23 cellular contexts compared by ENCODE assay signal in genomic region chr16:20326336-20326735, GRCh38. TPM values are rescaled to one million over a fixed set of nuclear protein-coding genes. Genes with fewer than 3 reads are reported as not detected.
DNase-seq lines count a peak whose midpoint lies in the region; ATAC-seq, FAIRE-seq and TF ChIP-seq lines count a peak whose summit lies in the region.
"Had no signal": no experiment of that assay in that cellular context is flagged by ENCODE, and none has a peak within 500 bp of the region (broad histone marks: within the 10 kb centered on the region; RNA-seq: fewer than 3 reads in every experiment).

No MANE protein-coding gene starts in this region.

- FAIRE-seq in pancreas (lab: Jason Lieb, UNC): no peak
- FAIRE-seq: A204.1 had no signal

- no peaks in the 10 kb centered on the region for H3K79me1 ChIP-seq in mesendoderm (ENCODE audit: low read length)

- H3K27ac ChIP-seq in duodenal mucosa (ENCODE audit: low read depth, low read length): no peak overlapping the region
- H3K27ac ChIP-seq in mesendoderm (ENCODE audit: low read depth, low read length): no peak overlapping the region
- peak overlapping the region; percentile 80 to 97 (median 87) for H3K27ac ChIP-seq in pancreas

- H3K4me3 ChIP-seq in duodenal mucosa (ENCODE audit: low read depth in 1 of 2, low read length in 2 of 2): peak overlapping the region; percentile 29
- no peak overlapping the region for H3K4me3 ChIP-seq in mesendoderm (ENCODE audit: low read length)
- peak overlapping the region; percentile 33 to 58 (median 43) for H3K4me3 ChIP-seq in pancreas

- H2BK15ac ChIP-seq in mesendoderm (replicated peaks; ENCODE audit: low read depth): no peak overlapping the region

- H3K27me3 ChIP-seq in duodenal mucosa (ENCODE audit: control insufficient read depth in 1 of 2, insufficient read depth in 2 of 2, low read length in 2 of 2): no peaks in the 10 kb centered on the region
- H3K27me3 ChIP-seq in mesendoderm (ENCODE audit: insufficient read depth, low read length, poor library complexity): no peaks in the 10 kb centered on the region
- H3K27me3 ChIP-seq in pancreas: no peaks in the 10 kb centered on the region
- H3K27me3 ChIP-seq: BE2C had no signal

- no peak overlapping the region for H3K9ac ChIP-seq in duodenal mucosa (ENCODE audit: low read depth in 1 of 2, low read length in 2 of 2)
- H3K9ac ChIP-seq in mesendoderm (ENCODE audit: low read length): no peak overlapping the region

- no peak overlapping the region for H3K4ac ChIP-seq in mesendoderm (ENCODE audit: low read depth, low read length)

- no peak overlapping the region for H2BK120ac ChIP-seq in mesendoderm (ENCODE audit: low read depth, low read length)

- no peak overlapping the region for H2AK5ac ChIP-seq in mesendoderm (ENCODE audit: low read length)

- DNase-seq in mesendoderm: peak; percentile 84
- peak in 1 of 6 donors; percentile 43 for DNase-seq in pancreas
- no peak for DNase-seq in DMS53 (lab: John Stamatoyannopoulos, UW)
- no peak for DNase-seq in NCI-H1417 (lab: John Stamatoyannopoulos, UW)
- DNase-seq: ACHN; BE2C; C1 segment of cervical spinal cord; CD4-positive, CD25-positive, alpha-beta regulatory T cell; CD8-positive, alpha-beta memory T cell; COR-L47; DMS 273 treated with DMSO at 0.1 percent for 48 hours; DMS79; GDM1; GOT3; H7; HFFc6 had no signal

- no peak overlapping the region for H3K23ac ChIP-seq in mesendoderm (ENCODE audit: low read length)

- H4K8ac ChIP-seq in mesendoderm (ENCODE audit: low read depth, low read length): no peak overlapping the region

- no peaks in the 10 kb centered on the region for H3K36me3 ChIP-seq in duodenal mucosa (ENCODE audit: control insufficient read depth in 1 of 2, insufficient read depth in 2 of 2, low read length in 2 of 2)
- no peaks in the 10 kb centered on the region for H3K36me3 ChIP-seq in mesendoderm (ENCODE audit: control insufficient read depth, insufficient read depth, low read length)
- H3K36me3 ChIP-seq in pancreas: peaks cover 0 to 59% (median 31%) of the 10 kb centered on the region in 3 donors
- H3K36me3 ChIP-seq: BE2C had no signal

- no peak overlapping the region for H3K56ac ChIP-seq in mesendoderm (ENCODE audit: low read length)

- H2BK5ac ChIP-seq in mesendoderm (ENCODE audit: low read length): no peak overlapping the region

- ATAC-seq in pancreas (no peak), HG03045 (IDR thresholded peaks at IDR 0.05; ENCODE audit: unreplicated experiment) (no peak), HG02840 (IDR thresholded peaks at IDR 0.05; ENCODE audit: low FRiP score, unreplicated experiment) (no peak)
- ATAC-seq: HCT116 had no signal

- WGBS in mesendoderm (ENCODE audit: extremely low coverage, insufficient coverage, low lambda C conversion rate): no CpG with 5 or more reads among the region's 3 CpGs
- 22 to 25% methylated on average over 3 of the region's 3 CpGs for WGBS in pancreas, 2 donors

- H3K4me1 ChIP-seq in duodenal mucosa (ENCODE audit: control insufficient read depth in 1 of 2, insufficient read depth in 2 of 2, low read length in 2 of 2) (peaks cover 11 to 13% of the 10 kb centered on the region in 2 donors), mesendoderm (ENCODE audit: control insufficient read depth, low read depth, low read length) (no peaks in the 10 kb centered on the region), pancreas (peaks cover 13 to 33% (median 30%) of the 10 kb centered on the region in 3 donors)
- H3K4me1 ChIP-seq: BE2C had no signal

- no peaks in the 10 kb centered on the region for H3K79me2 ChIP-seq in mesendoderm (ENCODE audit: control insufficient read depth, insufficient read depth, low read length)

- no peak overlapping the region for H3K4me2 ChIP-seq in mesendoderm (ENCODE audit: low read length)

- H4K5ac ChIP-seq in mesendoderm (ENCODE audit: low read length): no peak overlapping the region

- intact Hi-C loops in pancreas (cut with DNase I): no loop called here

- TF ChIP-seq CTCF in pancreas (IDR thresholded peaks at IDR 0.05): no peak

- no peak overlapping the region for H3K18ac ChIP-seq in mesendoderm (ENCODE audit: low read length)

- H3K9me3 ChIP-seq in duodenal mucosa (ENCODE audit: control insufficient read depth in 1 of 2, low read length in 2 of 2): no peaks in the 10 kb centered on the region
- H3K9me3 ChIP-seq in pancreas: no peaks in the 10 kb centered on the region
- H3K9me3 ChIP-seq: BE2C had no signal

RNA-seq across cellular contexts. Expression of gene GP2, which starts 1.0 kb away (rescaled TPM):
- polyA plus RNA-seq in mesendoderm (2013, experiment 1 of 2): not detected
- not detected for polyA plus RNA-seq in mesendoderm (2013, experiment 2 of 2)
- total RNA-seq in pancreas: over 10,000 TPM; 14,691 to 38,505 (median 27,302) TPM
- over 10,000 TPM in 1 of 2 donors, 1,000 to 10,000 TPM in 1; 7,130 to 10,292 TPM for polyA plus RNA-seq in pancreas
- total RNA-seq: CD4-positive, CD25-positive, alpha-beta regulatory T cell; CD8-positive, alpha-beta memory T cell; Daoy; H7; HFFc6; HT-29 had no signal
- polyA plus RNA-seq: CD4-positive, CD25-positive, alpha-beta regulatory T cell; CD8-positive, alpha-beta memory T cell had no signal

RNA-seq across cellular contexts. Expression of gene UMOD, which starts 26.2 kb away (rescaled TPM):
- not detected for polyA plus RNA-seq in mesendoderm (2013, experiment 1 of 2)
- not detected for polyA plus RNA-seq in mesendoderm (2013, experiment 2 of 2)
- total RNA-seq in pancreas: 1 to 10 TPM; 1.3 to 9.6 (median 3.4) TPM
- 1 to 10 TPM; 2.3 to 5.5 TPM for polyA plus RNA-seq in pancreas
- total RNA-seq: CD4-positive, CD25-positive, alpha-beta regulatory T cell; CD8-positive, alpha-beta memory T cell; Daoy; H7; HFFc6; HT-29 had no signal
- polyA plus RNA-seq: CD4-positive, CD25-positive, alpha-beta regulatory T cell; CD8-positive, alpha-beta memory T cell had no signal

Comparison
In these comparisons a context has a peak if more than half of its experiments do, and no peak if none do; other contexts are left out.
1. H3K27ac ChIP-seq: peak in pancreas (4 of 4); none in duodenal mucosa (single experiment) and mesendoderm (single experiment).